ENCODE assay signal across 11 cellular contexts in genomic region chr22:27318516-27318915, GRCh38.
DNase-seq lines count a peak whose midpoint lies in the region; ATAC-seq and TF ChIP-seq lines count a peak whose summit lies in the region.
"Had no signal": no experiment of that assay in that cellular context is flagged by ENCODE, and none has a peak within 500 bp of the region (broad histone marks: within the 10 kb centered on the region; RNA-seq: fewer than 3 reads in every experiment).

No MANE protein-coding gene starts in this region.

- 84 to 93% methylated on average over 2 to 3 of the region's 3 CpGs for WGBS in endodermal cell (ENCODE audit: insufficient coverage in 1 of 2, insufficient read length in 1 of 2), 2 experiments

- intact Hi-C loops in left colon (cut with DNase I, micrococcal nuclease) = no loop called here

- H3K27me3 Mint-ChIP-seq in endodermal cell (ENCODE audit: insufficient read depth) = peaks cover 33% of the 10 kb centered on the region
- peaks cover 27% of the 10 kb centered on the region for H3K27me3 Mint-ChIP-seq in activated T-cell treated with anti-CD3 and anti-CD28 coated beads, Interleukin-2, amount 50 U/mL, for 4 hours (ENCODE audit: low read depth)

- no peaks in the 10 kb centered on the region for H3K36me3 ChIP-seq in endodermal cell (ENCODE audit: control insufficient read depth, insufficient read depth, low read length)
- H3K36me3 ChIP-seq: BE2C had no signal

- no peaks in the 10 kb centered on the region for H3K4me1 ChIP-seq in endodermal cell (ENCODE audit: control insufficient read depth, insufficient read depth, low read length)

- TF ChIP-seq CTCF in NB4 (IDR thresholded peaks at IDR 0.05; ENCODE audit: low read depth, low read length) (no peak), endodermal cell (conservative IDR thresholded peaks at IDR 0.05) (no peak)

- H3K4me1 Mint-ChIP-seq in endodermal cell = peaks cover 2% of the 10 kb centered on the region
- H3K4me1 Mint-ChIP-seq in activated T-cell treated with anti-CD3 and anti-CD28 coated beads, Interleukin-2, amount 50 U/mL, for 4 hours (ENCODE audit: low read depth) = no peaks in the 10 kb centered on the region

- no peak for TF ChIP-seq POLR2A in NB4 (IDR thresholded peaks at IDR 0.05; ENCODE audit: extremely low read depth, insufficient read length)

- DNase-seq in AG08395 (ENCODE audit: low spot score) = peak; percentile 69
- DNase-seq in NB4 (ENCODE audit: low read depth) = peak; percentile 22
- DNase-seq in endodermal cell = no peak
- peak; percentile 55 to 64 for DNase-seq in left colon
- no peak for DNase-seq in activated T-cell treated with anti-CD3 and anti-CD28 coated beads, Interleukin-2, amount 50 U/mL, for 4 hours
- no peak for DNase-seq in mesenteric fat pad (ENCODE audit: low spot score)
- DNase-seq: activated T-cell treated with anti-CD3 and anti-CD28 coated beads, Interleukin-2, amount 50 U/mL, for 24 hours; BE2C had no signal

- peaks cover 15% of the 10 kb centered on the region for H3K9me3 Mint-ChIP-seq in endodermal cell
- peaks cover 15% of the 10 kb centered on the region for H3K9me3 Mint-ChIP-seq in activated T-cell treated with anti-CD3 and anti-CD28 coated beads, Interleukin-2, amount 50 U/mL, for 4 hours

- H3K9ac ChIP-seq in endodermal cell (ENCODE audit: extremely low read depth, low read length, poor library complexity, severe bottlenecking) = no peak overlapping the region

- no peak overlapping the region for H3K27ac Mint-ChIP-seq in endodermal cell
- H3K27ac Mint-ChIP-seq: activated T-cell treated with anti-CD3 and anti-CD28 coated beads, Interleukin-2, amount 50 U/mL, for 24 hours had no signal

- no peaks in the 10 kb centered on the region for H3K9me3 ChIP-seq in endodermal cell (ENCODE audit: control insufficient read depth, low read length)
- H3K9me3 ChIP-seq: BE2C had no signal

- no peak overlapping the region for H3K4me3 Mint-ChIP-seq in endodermal cell
- no peak overlapping the region for H3K4me3 Mint-ChIP-seq in activated T-cell treated with anti-CD3 and anti-CD28 coated beads, Interleukin-2, amount 50 U/mL, for 4 hours
- H3K4me3 Mint-ChIP-seq: activated T-cell treated with anti-CD3 and anti-CD28 coated beads, Interleukin-2, amount 50 U/mL, for 24 hours had no signal

- H3K4me3 ChIP-seq in NB4 (ENCODE audit: low read depth, low read length) = no peak overlapping the region
- H3K4me3 ChIP-seq in endodermal cell (ENCODE audit: low read length) = no peak overlapping the region
- H3K4me3 ChIP-seq: dorsolateral prefrontal cortex had no signal

- H3K27me3 ChIP-seq in endodermal cell (ENCODE audit: control insufficient read depth, insufficient read depth, low read length, poor library complexity, severe bottlenecking) = no peaks in the 10 kb centered on the region

- peak overlapping the region; percentile 41 for H3K27ac ChIP-seq in endodermal cell (ENCODE audit: low read depth, low read length)

- ATAC-seq in left colon (peak; percentile 49), HG03196 (IDR thresholded peaks at IDR 0.05; ENCODE audit: unreplicated experiment) (no peak), GM21381 (IDR thresholded peaks at IDR 0.05; ENCODE audit: unreplicated experiment) (no peak)
- no peak for ATAC-seq in activated T-cell treated with anti-CD3 and anti-CD28 coated beads, Interleukin-2, amount 50 U/mL, for 4 hours

- no peaks in the 10 kb centered on the region for H3K36me3 Mint-ChIP-seq in endodermal cell (ENCODE audit: low read depth)
- no peaks in the 10 kb centered on the region for H3K36me3 Mint-ChIP-seq in activated T-cell treated with anti-CD3 and anti-CD28 coated beads, Interleukin-2, amount 50 U/mL, for 4 hours (ENCODE audit: insufficient read depth)

Comparison
In these comparisons a context has a peak if more than half of its experiments do, and no peak if none do; other contexts are left out.
1. DNase-seq: peak in AG08395 (single experiment), NB4 (single experiment) and left colon (2 of 2); none in endodermal cell (single experiment), activated T-cell treated with anti-CD3 and anti-CD28 coated beads, Interleukin-2, amount 50 U/mL, for 4 hours (single experiment) and mesenteric fat pad (single experiment).